In genomic region chr2:11698009-11698922, GRCh38 we compare ENCODE assay signal across 10 cellular contexts. TPM values are rescaled to one million over a fixed set of nuclear protein-coding genes. Genes with fewer than 3 reads are reported as not detected.
A peak's percentile ranks its signal among the peaks of the same experiment; 100 is the strongest.
DNase-seq lines count a peak whose midpoint lies in the region; ATAC-seq and TF ChIP-seq lines count a peak whose summit lies in the region.
"Had no signal": no experiment of that assay in that cellular context is flagged by ENCODE, and none has a peak within 500 bp of the region (broad histone marks: within the 10 kb centered on the region; RNA-seq: fewer than 3 reads in every experiment).

No MANE protein-coding gene starts in this region.

- no peak for TF ChIP-seq POLR2A in upper lobe of left lung (IDR thresholded peaks at IDR 0.05)

- DNase-seq in NCI-H187 treated with DMSO at 0.1 percent for 48 hours (lab: John Stamatoyannopoulos, UW) (peak; percentile 83), coronary artery (ENCODE audit: low spot score) (peak; percentile 82), medulla oblongata (ENCODE audit: extremely low spot score) (peak; percentile 38), upper lobe of left lung (peak; percentile 68 to 84), HT-29 (ENCODE audit: low spot score) (no peak), NCI-H510A (lab: John Stamatoyannopoulos, UW) (no peak), DMS79 (lab: John Stamatoyannopoulos, UW) (no peak)
- DNase-seq in activated CD8-positive, alpha-beta memory T cell treated with anti-CD3 and anti-CD28 coated beads, Interleukin-2, amount 50 U/mL, for 4 hours, result no peak
- DNase-seq: cerebellar nuclear complex had no signal

- H3K4me3 ChIP-seq in coronary artery, result no peak overlapping the region
- no peak overlapping the region for H3K4me3 ChIP-seq in upper lobe of left lung
- H3K4me3 ChIP-seq: GM23338 had no signal

- no peaks in the 10 kb centered on the region for H3K9me3 ChIP-seq in upper lobe of left lung

- WGBS in upper lobe of left lung, 2 donors, result 37 to 69% methylated on average over 14 to 24 of the region's 24 CpGs

- ATAC-seq in upper lobe of left lung (ENCODE audit: low FRiP score in 2 of 2), result peak; percentile 47 to 69
- ATAC-seq: GM23338 had no signal

- H3K27ac ChIP-seq in coronary artery, result peak overlapping the region; percentile 3 to 69
- H3K27ac ChIP-seq in upper lobe of left lung, result peak overlapping the region; percentile 32 to 86 (median 58)

- peak in 2 of 4 donors; percentile 25 to 67 for TF ChIP-seq EP300 in upper lobe of left lung (IDR thresholded peaks at IDR 0.05)

- no peaks in the 10 kb centered on the region for H3K27me3 ChIP-seq in upper lobe of left lung

- no peaks in the 10 kb centered on the region for H3K36me3 ChIP-seq in upper lobe of left lung

- TF ChIP-seq CTCF in coronary artery (IDR thresholded peaks at IDR 0.05), result no peak
- TF ChIP-seq CTCF in upper lobe of left lung (IDR thresholded peaks at IDR 0.05), result no peak

- peaks cover 7 to 21% (median 13%) of the 10 kb centered on the region in 4 donors for H3K4me1 ChIP-seq in upper lobe of left lung

RNA-seq across cellular contexts. Expression of gene NTSR2, which starts 28.3 kb away (rescaled TPM):
- not detected for total RNA-seq in upper lobe of left lung
- not detected in 2 replicates for total RNA-seq in HT-29 (2014; rRNA removed; shearing (Covaris generic))

RNA-seq across cellular contexts. Expression of gene LPIN1, which starts 48.2 kb away (rescaled TPM):
- 10 to 100 TPM; 45.9 to 87.0 (median 54.2) TPM for total RNA-seq in upper lobe of left lung
- 5.6 and 6.8 TPM in 2 replicates for total RNA-seq in HT-29 (2014; rRNA removed; shearing (Covaris generic))

Comparison
In these comparisons a context has a peak if more than half of its experiments do, and no peak if none do; other contexts are left out.
1. DNase-seq: peak in NCI-H187 treated with DMSO at 0.1 percent for 48 hours (single experiment), coronary artery (single experiment), medulla oblongata (single experiment) and upper lobe of left lung (2 of 2); none in activated CD8-positive, alpha-beta memory T cell treated with anti-CD3 and anti-CD28 coated beads, Interleukin-2, amount 50 U/mL, for 4 hours (single experiment), HT-29 (single experiment), NCI-H510A (single experiment) and DMS79 (single experiment).